ENCODE assay signal across 12 cellular contexts in genomic region chr13:50128406-50129048, GRCh38.
DNase-seq lines count a peak whose midpoint lies in the region; ATAC-seq and TF ChIP-seq lines count a peak whose summit lies in the region.
"Had no signal": no experiment of that assay in that cellular context is flagged by ENCODE, and none has a peak within 500 bp of the region (broad histone marks: within the 10 kb centered on the region; RNA-seq: fewer than 3 reads in every experiment).

No MANE protein-coding gene starts in this region.

- peaks cover 34 to 73% (median 54%) of the 10 kb centered on the region in 4 donors for H3K4me1 Mint-ChIP-seq in CD4-positive, alpha-beta memory T cell
- H3K4me1 Mint-ChIP-seq in activated naive CD8-positive, alpha-beta T cell treated with anti-CD3 and anti-CD28 coated beads, Interleukin-2, amount 10 ng/mL, durations not matched to agents 7 days and 5 days = peaks cover 40% of the 10 kb centered on the region
- peaks cover 45 to 56% of the 10 kb centered on the region in 2 donors for H3K4me1 Mint-ChIP-seq in natural killer cell

- TF ChIP-seq CTCF in Loucy (conservative IDR thresholded peaks at IDR 0.05; ENCODE audit: low read length) = no peak
- no peak for TF ChIP-seq CTCF in natural killer cell (IDR thresholded peaks at IDR 0.05)

- 0 out of 2 replicates have a peak, but pooled peaks cover 3% of the 10 kb centered on the region for H3F3A ChIP-seq in Loucy (ENCODE audit: low read depth)

- H3K27me3 ChIP-seq in CD4-positive, alpha-beta memory T cell (ENCODE audit: insufficient read depth, low read length) = peaks cover 38% of the 10 kb centered on the region
- no peaks in the 10 kb centered on the region for H3K27me3 ChIP-seq in Loucy (ENCODE audit: insufficient read depth, low read length, poor library complexity, severe bottlenecking)

- H3K4me3 ChIP-seq in CD4-positive, alpha-beta memory T cell (ENCODE audit: low read length in 2 of 2) = peak overlapping the region in 1 of 2 donors; percentile 57
- H3K4me3 ChIP-seq in Loucy (ENCODE audit: low read length, poor library complexity, severe bottlenecking) = peak overlapping the region; percentile 71
- H3K4me3 ChIP-seq: K562 had no signal

- no peaks in the 10 kb centered on the region for H4K20me1 ChIP-seq in Loucy (ENCODE audit: insufficient read depth, low read length, poor library complexity, severe bottlenecking)

- POLR2A ChIA-PET in CD4-positive, alpha-beta memory T cell (lab: Charles Lee; ENCODE audit: partially characterized antibody) = interaction anchor here (1.1 to 14.7 kb wide), 12 partner anchors 9 to 784 kb away, joined by 3 to 648 read pairs (median 30); partner anchors contain the start of genes RNASEH2B and TRIM13
- POLR2A ChIA-PET in activated naive CD8-positive, alpha-beta T cell treated with anti-CD3 and anti-CD28 coated beads, Interleukin-2, amount 10 ng/mL, durations not matched to agents 7 days and 5 days (lab: Charles Lee) = interaction anchor here (0.8 to 6.6 kb wide), 2 partner anchors 45 to 131 kb away, joined by 3 to 224 read pairs; no protein-coding TSS in a partner anchor

- H3K79me2 ChIP-seq in Loucy (ENCODE audit: insufficient read depth, low read length) = peaks cover 24% of the 10 kb centered on the region

- intact Hi-C loops in CD4-positive, alpha-beta memory T cell (cut with micrococcal nuclease) = loop anchor here (5.0 to 10.0 kb wide), 4 partner anchors 129 to 1454 kb away; partner anchors contain the start of genes CAB39L, INTS6, SETDB2 and WDFY2
- intact Hi-C loops in natural killer cell (cut with micrococcal nuclease) = loop anchor here (10.0 kb wide), 2 partner anchors 106 to 684 kb away; partner anchors contain the start of genes CAB39L and SETDB2

- H3K4me1 ChIP-seq in CD4-positive, alpha-beta memory T cell (ENCODE audit: insufficient read depth, low read length) = peaks cover 73% of the 10 kb centered on the region
- peaks cover 28% of the 10 kb centered on the region for H3K4me1 ChIP-seq in Loucy (ENCODE audit: insufficient read depth, low read length, poor library complexity, severe bottlenecking)

- H3K9me2 ChIP-seq in Loucy (replicated peaks; ENCODE audit: low read depth, low read length) = no peaks in the 10 kb centered on the region

- DNase-seq in CD4-positive, alpha-beta memory T cell = peak in 2 of 5 donors; percentile 32 to 45
- DNase-seq in activated naive CD8-positive, alpha-beta T cell treated with anti-CD3 and anti-CD28 coated beads, Interleukin-2, amount 10 ng/mL, durations not matched to agents 7 days and 5 days = no peak
- DNase-seq in natural killer cell = no peak
- no peak for DNase-seq in NCI-H524 (lab: John Stamatoyannopoulos, UW)
- DNase-seq in NCI-H1930 (lab: John Stamatoyannopoulos, UW) = no peak
- no peak for DNase-seq in NCI-H2171 (lab: John Stamatoyannopoulos, UW)
- DNase-seq: NCI-H446, SIG-M5, substantia nigra had no signal

- peak overlapping the region; percentile 78 for H3K4me2 ChIP-seq in Loucy (ENCODE audit: low read depth, low read length, poor library complexity, severe bottlenecking)

- peaks cover 0 to 18% of the 10 kb centered on the region in 2 donors for H3K36me3 Mint-ChIP-seq in CD4-positive, alpha-beta memory T cell
- H3K36me3 Mint-ChIP-seq in activated naive CD8-positive, alpha-beta T cell treated with anti-CD3 and anti-CD28 coated beads, Interleukin-2, amount 10 ng/mL, durations not matched to agents 7 days and 5 days = peaks cover 4% of the 10 kb centered on the region
- H3K36me3 Mint-ChIP-seq in natural killer cell = no peaks in the 10 kb centered on the region

- CTCF ChIA-PET in CD4-positive, alpha-beta memory T cell (lab: Charles Lee; ENCODE audit: partially characterized antibody) = interaction anchor here (1.0 to 13.5 kb wide), 8 partner anchors 21 to 941 kb away, joined by 3 to 252 read pairs (median 4); partner anchors contain the start of gene TRIM13

- H3K9me3 ChIP-seq in CD4-positive, alpha-beta memory T cell (ENCODE audit: control insufficient read depth in 1 of 2, low read length in 2 of 2) = no peaks in the 10 kb centered on the region
- no peaks in the 10 kb centered on the region for H3K9me3 ChIP-seq in Loucy (ENCODE audit: insufficient read depth, low read depth, low read length)

- peaks cover 0 to 10% (median 2%) of the 10 kb centered on the region in 8 donors for H3K9me3 Mint-ChIP-seq in CD4-positive, alpha-beta memory T cell
- H3K9me3 Mint-ChIP-seq in activated naive CD8-positive, alpha-beta T cell treated with anti-CD3 and anti-CD28 coated beads, Interleukin-2, amount 10 ng/mL, durations not matched to agents 7 days and 5 days = no peaks in the 10 kb centered on the region
- H3K9me3 Mint-ChIP-seq in natural killer cell = no peaks in the 10 kb centered on the region

- no peak for ATAC-seq in activated naive CD8-positive, alpha-beta T cell treated with anti-CD3 and anti-CD28 coated beads, Interleukin-2, amount 10 ng/mL, durations not matched to agents 7 days and 5 days (ENCODE audit: low read depth)
- ATAC-seq in natural killer cell (no peak), HG02885 (IDR thresholded peaks at IDR 0.05; ENCODE audit: poor library complexity, unreplicated experiment) (no peak)
- ATAC-seq: K562 had no signal

- no peaks in the 10 kb centered on the region for H3K36me3 ChIP-seq in CD4-positive, alpha-beta memory T cell (ENCODE audit: insufficient read depth, low read length)
- no peaks in the 10 kb centered on the region for H3K36me3 ChIP-seq in Loucy (ENCODE audit: insufficient read depth, low read length)

- peak overlapping the region; percentile 91 to 99 (median 93) for H3K27ac Mint-ChIP-seq in CD4-positive, alpha-beta memory T cell
- H3K27ac Mint-ChIP-seq in activated naive CD8-positive, alpha-beta T cell treated with anti-CD3 and anti-CD28 coated beads, Interleukin-2, amount 10 ng/mL, durations not matched to agents 7 days and 5 days = no peak overlapping the region
- H3K27ac Mint-ChIP-seq in natural killer cell = peak overlapping the region in 1 of 2 donors; percentile 53

- H3K4me3 Mint-ChIP-seq in CD4-positive, alpha-beta memory T cell = peak overlapping the region; percentile 85 to 94 (median 91)
- peak overlapping the region; percentile 35 for H3K4me3 Mint-ChIP-seq in activated naive CD8-positive, alpha-beta T cell treated with anti-CD3 and anti-CD28 coated beads, Interleukin-2, amount 10 ng/mL, durations not matched to agents 7 days and 5 days
- peak overlapping the region; percentile 73 for H3K4me3 Mint-ChIP-seq in natural killer cell

- peak overlapping the region; percentile 63 for H2AFZ ChIP-seq in Loucy (ENCODE audit: low read length)

- H3K27ac ChIP-seq in CD4-positive, alpha-beta memory T cell (ENCODE audit: low read depth, low read length) = peak overlapping the region; percentile 98

- H3K9ac ChIP-seq in Loucy (ENCODE audit: low read depth, low read length, poor library complexity, severe bottlenecking) = no peak overlapping the region

- H3K27me3 Mint-ChIP-seq in CD4-positive, alpha-beta memory T cell = peaks cover 19 to 42% of the 10 kb centered on the region in 2 donors
- peaks cover 55% of the 10 kb centered on the region for H3K27me3 Mint-ChIP-seq in activated naive CD8-positive, alpha-beta T cell treated with anti-CD3 and anti-CD28 coated beads, Interleukin-2, amount 10 ng/mL, durations not matched to agents 7 days and 5 days
- H3K27me3 Mint-ChIP-seq in natural killer cell (ENCODE audit: low read depth in 2 of 2) = peaks cover 27 to 37% of the 10 kb centered on the region in 2 donors

Comparison
In these comparisons a context has a peak if more than half of its experiments do, and no peak if none do; other contexts are left out.
1. H3K4me3 Mint-ChIP-seq: peak in every context shown above with its lines; median percentile 91 in CD4-positive, alpha-beta memory T cell; 73 in natural killer cell; 35 in activated naive CD8-positive, alpha-beta T cell treated with anti-CD3 and anti-CD28 coated beads, Interleukin-2, amount 10 ng/mL, durations not matched to agents 7 days and 5 days.